1 cellular context compared by ENCODE assay signal in genomic region chr11:13462928-13463778, GRCh38.
TF ChIP-seq lines count a peak whose summit lies in the region.

Gene BTBD10, minus strand, starts transcription at chr11:13463222. Its CDS starts 18,098 bp downstream, at chr11:13445124.

TF ChIP-seq in HepG2, 621 proteins besides CTCF, POLR2A, EP300 and RAD21 (continued from another document and continues in another):
- TF ChIP-seq THAP9 (CRISPR knock-in tag; IDR thresholded peaks at IDR 0.05; ENCODE audit: borderline replicate concordance), result peak; percentile 47; the same call in 1 of the 2 replicates
- TF ChIP-seq ZNF674 (CRISPR knock-in tag; IDR thresholded peaks at IDR 0.05; ENCODE audit: low read depth), result no peak
- no peak for TF ChIP-seq NR3C1 (CRISPR knock-in tag; IDR thresholded peaks at IDR 0.05)
- TF ChIP-seq CBX5 (CRISPR knock-in tag; IDR thresholded peaks at IDR 0.05; ENCODE audit: borderline replicate concordance), result peak; percentile 75; the same call in 1 of the 2 replicates
- no peak for TF ChIP-seq THYN1 (CRISPR knock-in tag; IDR thresholded peaks at IDR 0.05; ENCODE audit: borderline replicate concordance, low read depth)
- TF ChIP-seq ZNF329 (CRISPR knock-in tag; IDR thresholded peaks at IDR 0.05; ENCODE audit: low read depth), result no peak
- peak; percentile 98 for TF ChIP-seq YEATS2 (CRISPR knock-in tag; IDR thresholded peaks at IDR 0.05; ENCODE audit: borderline replicate concordance)
- no peak for TF ChIP-seq DZIP1 (CRISPR knock-in tag; IDR thresholded peaks at IDR 0.05)
- TF ChIP-seq ZBTB21 (CRISPR knock-in tag; IDR thresholded peaks at IDR 0.05), result no peak; the same call in 1 of the 2 replicates
- no peak for TF ChIP-seq ZSCAN22 (CRISPR knock-in tag; IDR thresholded peaks at IDR 0.05)
- no peak for TF ChIP-seq ZNF770 (CRISPR knock-in tag; IDR thresholded peaks at IDR 0.05)
- no peak for TF ChIP-seq GLMP (CRISPR knock-in tag; IDR thresholded peaks at IDR 0.05; ENCODE audit: borderline replicate concordance)
- peak; percentile 56 for TF ChIP-seq GATAD2A (CRISPR knock-in tag; IDR thresholded peaks at IDR 0.05)
- no peak for TF ChIP-seq ZNF138 (CRISPR knock-in tag; IDR thresholded peaks at IDR 0.05; ENCODE audit: low read depth)
- peak; percentile 75; the same call in 1 of the 2 replicates for TF ChIP-seq MYPOP (CRISPR knock-in tag; IDR thresholded peaks at IDR 0.05)
- TF ChIP-seq MLXIP (CRISPR knock-in tag; IDR thresholded peaks at IDR 0.05; ENCODE audit: borderline replicate concordance), result no peak
- TF ChIP-seq SP5 (CRISPR knock-in tag; IDR thresholded peaks at IDR 0.05; ENCODE audit: borderline replicate concordance, low read depth), result peak; percentile 96
- peak; percentile 66; the same call in 1 of the 2 replicates for TF ChIP-seq ZNF335 (CRISPR knock-in tag; IDR thresholded peaks at IDR 0.05)
- TF ChIP-seq MBD4 (IDR thresholded peaks at IDR 0.05; ENCODE audit: borderline replicate concordance, low read length), result no peak
- peak; percentile 48; the same call in 1 of the 2 replicates for TF ChIP-seq HMG20B (CRISPR knock-in tag; conservative IDR thresholded peaks at IDR 0.05)
- no peak for TF ChIP-seq TIGD3 (CRISPR knock-in tag; IDR thresholded peaks at IDR 0.05; ENCODE audit: borderline replicate concordance)
- no peak; the same call in 1 of the 2 replicates for TF ChIP-seq ZSCAN5A (CRISPR knock-in tag; IDR thresholded peaks at IDR 0.05; ENCODE audit: borderline replicate concordance)
- TF ChIP-seq PITX1 (CRISPR knock-in tag; IDR thresholded peaks at IDR 0.05), result no peak; the same call in none of the 2 replicates
- peak; percentile 62; the same call in 1 of the 2 replicates for TF ChIP-seq MXD4 (CRISPR knock-in tag; IDR thresholded peaks at IDR 0.05)
- TF ChIP-seq RXRA (CRISPR knock-in tag; IDR thresholded peaks at IDR 0.05), result peak; percentile 69
- TF ChIP-seq ZNF691 (CRISPR knock-in tag; IDR thresholded peaks at IDR 0.05; ENCODE audit: borderline replicate concordance, low read depth), result no peak
- no peak for TF ChIP-seq KDM6A (CRISPR knock-in tag; IDR thresholded peaks at IDR 0.05; ENCODE audit: low read depth)
- TF ChIP-seq CEBPZ (IDR thresholded peaks at IDR 0.05; ENCODE audit: low read length), result no peak
- no peak; the same call in 1 of the 2 replicates for TF ChIP-seq ZNF570 (CRISPR knock-in tag; IDR thresholded peaks at IDR 0.05; ENCODE audit: borderline replicate concordance)
- no peak for TF ChIP-seq IRX3 (CRISPR knock-in tag; IDR thresholded peaks at IDR 0.05; ENCODE audit: borderline replicate concordance, low read depth)
